18 cellular contexts compared by ENCODE assay signal in genomic region chr12:92025462-92026207, GRCh38.
"Had no signal": no experiment of that assay in that cellular context is flagged by ENCODE, and none has a peak within 500 bp of the region (broad histone marks: within the 10 kb centered on the region; RNA-seq: fewer than 3 reads in every experiment).

No MANE protein-coding gene starts in this region.

- ATAC-seq: foreskin keratinocyte, left colon had no signal

- DNase-seq: aorta; brain microvascular endothelial cell; central memory CD4-positive, alpha-beta T cell; endodermal cell; foreskin keratinocyte; glutamatergic neuron; hypothalamus; islet precursor cell; left colon; nephron progenitor cell; nucleus accumbens; posterior cingulate gyrus; stimulated activated CD4-positive, alpha-beta T cell treated with anti-CD3 and anti-CD28 coated beads, Interleukin-12 subunit alpha, Interleukin-12 subunit beta, amount 100 ng/mL, for 4 hours; stimulated activated CD4-positive, alpha-beta T cell treated with anti-CD3 and anti-CD28 coated beads, Interleukin-1b, Interleukin-23, amount 100 ng/mL, for 48 hours; stimulated activated CD8-positive, alpha-beta memory T cell treated with anti-CD3 and anti-CD28 coated beads, Interleukin-4, amount 100 ng/mL, for 48 hours; stimulated activated naive CD4-positive, alpha-beta T cell; transverse colon had no signal

- H3K9me3 Mint-ChIP-seq: activated T-helper 2 cell treated with anti-CD3 and anti-CD28 coated beads, Interferon-gamma antibody, Interleukin-2, Interleukin-4, amounts not matched to agents 10 μg/mL and 5 μg/mL and 100 μg/mL, durations not matched to agents 14 hours and 24 hours and 36 hours; endodermal cell; nephron progenitor cell had no signal

- H3K4me3 Mint-ChIP-seq: endodermal cell, nephron progenitor cell had no signal

- H3K27ac Mint-ChIP-seq: activated T-helper 2 cell treated with anti-CD3 and anti-CD28 coated beads, Interferon-gamma antibody, Interleukin-2, Interleukin-4, amounts not matched to agents 10 μg/mL and 5 μg/mL and 100 μg/mL, durations not matched to agents 14 hours and 24 hours and 36 hours; endodermal cell had no signal
